8 cellular contexts compared by ENCODE assay signal in the genomic region with DNA sequence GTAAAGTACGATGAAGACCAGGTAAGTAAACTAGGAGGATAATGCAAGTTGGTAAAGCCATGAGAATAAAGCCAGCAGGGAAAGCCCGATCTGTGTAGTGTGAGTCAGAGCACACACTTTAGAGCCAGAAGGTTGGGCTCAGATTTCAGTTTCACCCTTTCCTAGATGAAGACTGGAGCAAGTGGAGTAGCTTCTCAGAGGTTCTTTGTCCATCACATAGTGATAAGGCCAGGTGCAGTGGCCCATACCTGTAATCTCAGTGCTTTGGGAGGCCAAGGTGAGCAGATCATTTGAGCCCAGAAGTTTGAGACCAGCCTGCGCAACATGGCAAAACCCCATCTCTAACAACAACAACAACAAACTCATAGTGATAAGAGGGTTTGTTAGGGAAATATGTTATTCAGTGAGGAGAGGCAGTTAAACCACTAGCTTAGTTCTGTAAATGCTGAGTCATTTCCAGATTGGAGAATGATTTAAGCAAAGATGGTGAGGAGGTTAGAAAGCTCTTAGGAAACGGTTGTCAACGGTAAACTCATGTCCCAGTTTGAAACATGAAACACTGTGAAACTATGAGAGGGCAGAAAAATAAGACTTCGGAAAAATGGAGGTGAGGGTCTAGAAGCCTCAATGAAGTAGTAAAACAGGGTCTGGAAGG. TPM values are rescaled to one million over a fixed set of nuclear protein-coding genes. Genes with fewer than 3 reads are reported as not detected.
DNase-seq lines count a peak whose midpoint lies in the region; ATAC-seq and TF ChIP-seq lines count a peak whose summit lies in the region.

No MANE protein-coding gene starts in this region.

- no peaks in the 10 kb centered on the region for H3K79me2 ChIP-seq in GM23248 (ENCODE audit: insufficient read depth)
- H3K79me2 ChIP-seq in KMS-11 (ENCODE audit: insufficient read depth, low read depth): no peaks in the 10 kb centered on the region

- H3K4me2 ChIP-seq in GM23248 (ENCODE audit: unreplicated experiment) (peak overlapping the region; percentile 44), KMS-11 (peak overlapping the region; percentile 76)

- peak; percentile 82 for DNase-seq in GM23248
- peak; percentile 31 for DNase-seq in amniotic stem cell (lab: John Stamatoyannopoulos, UW)
- no peak for DNase-seq in upper lobe of right lung
- no peak for DNase-seq in islet precursor cell
- no peak for DNase-seq in NCI-H1417 treated with DMSO at 0.1 percent for 48 hours (lab: John Stamatoyannopoulos, UW)
- DNase-seq in DMS114 treated with DMSO at 0.1 percent for 48 hours (lab: John Stamatoyannopoulos, UW; ENCODE audit: unreplicated experiment): no peak

- ATAC-seq in GM18511 (IDR thresholded peaks at IDR 0.05; ENCODE audit: unreplicated experiment) (peak; percentile 89), upper lobe of right lung (peak; percentile 29)

- H3K36me3 ChIP-seq in GM23248 (ENCODE audit: low read depth): no peaks in the 10 kb centered on the region
- no peaks in the 10 kb centered on the region for H3K36me3 ChIP-seq in KMS-11 (ENCODE audit: insufficient read depth)
- H3K36me3 ChIP-seq in upper lobe of right lung: no peaks in the 10 kb centered on the region

- intact Hi-C loops in upper lobe of right lung (cut with DNase I): no loop called here

- H3K4me3 ChIP-seq in GM23248 (no peak overlapping the region), KMS-11 (IDR thresholded peaks at IDR 0.05; ENCODE audit: insufficient read depth, low read depth, low read length) (no peak overlapping the region), upper lobe of right lung (no peak overlapping the region)

- H3K9ac ChIP-seq in GM23248: peak overlapping the region; percentile 48
- peak overlapping the region; percentile 42; the same call in 1 of the 2 replicates for H3K9ac ChIP-seq in KMS-11

- no peak for TF ChIP-seq CTCF in KMS-11 (conservative IDR thresholded peaks at IDR 0.05; ENCODE audit: low read depth, low read length)
- TF ChIP-seq CTCF in upper lobe of right lung (IDR thresholded peaks at IDR 0.05): no peak

- peak overlapping the region; percentile 76 for H3K27ac ChIP-seq in GM23248
- H3K27ac ChIP-seq in KMS-11: peak overlapping the region; percentile 87
- H3K27ac ChIP-seq in upper lobe of right lung: no peak overlapping the region

- H3K4me1 ChIP-seq in GM23248 (ENCODE audit: insufficient read depth) (peaks cover 22% of the 10 kb centered on the region), KMS-11 (ENCODE audit: low read depth, poor library complexity, severe bottlenecking) (peaks cover 37% of the 10 kb centered on the region), upper lobe of right lung (no peaks in the 10 kb centered on the region)

- WGBS in GM23248 (ENCODE audit: low coverage in 1 of 2, low lambda C conversion rate in 2 of 2, missing lambda C conversion rate in 2 of 2), 2 experiments: 64 to 67% methylated on average over 6 of the region's 6 CpGs

- no peaks in the 10 kb centered on the region for H3K9me3 ChIP-seq in GM23248 (ENCODE audit: low read depth)
- no peaks in the 10 kb centered on the region for H3K9me3 ChIP-seq in upper lobe of right lung

- no peaks in the 10 kb centered on the region for H3K9me2 ChIP-seq in GM23248 (ENCODE audit: insufficient read depth)

- peaks cover 18% of the 10 kb centered on the region for H3F3A ChIP-seq in GM23248 (ENCODE audit: insufficient read depth)

- peak overlapping the region; percentile 41 for H2AFZ ChIP-seq in GM23248
- peak overlapping the region; percentile 47 for H2AFZ ChIP-seq in KMS-11 (ENCODE audit: low read depth)

- H3K27me3 ChIP-seq in GM23248 (replicated peaks; ENCODE audit: insufficient read depth): no peaks in the 10 kb centered on the region
- no peaks in the 10 kb centered on the region for H3K27me3 ChIP-seq in KMS-11 (ENCODE audit: insufficient read depth, low read depth)
- H3K27me3 ChIP-seq in upper lobe of right lung: no peaks in the 10 kb centered on the region

- in situ Hi-C loops in GM23248 (cut with MboI): loop anchor here (10.0 kb wide), 1 partner anchor 317 kb away; no protein-coding TSS in a partner anchor

- H4K20me1 ChIP-seq in GM23248 (ENCODE audit: insufficient read depth): no peaks in the 10 kb centered on the region
- no peaks in the 10 kb centered on the region for H4K20me1 ChIP-seq in KMS-11 (ENCODE audit: insufficient read depth)

RNA-seq across cellular contexts. Expression of gene IL12A, which starts 39.0 kb away (rescaled TPM):
- total RNA-seq in GM23248 (2014; rRNA removed; shearing (Covaris generic)): 0.51 and 2.8 TPM in 2 replicates
- polyA plus RNA-seq in GM23248 (2016; fragmentation: Nextera tagmentation; extraction: Ambion mirVana): 1.6 and 2.2 TPM in 2 replicates
- 0.96 TPM for total RNA-seq in upper lobe of right lung

Comparison
In these comparisons a context has a peak if more than half of its experiments do, and no peak if none do; other contexts are left out.
1. DNase-seq: peak in GM23248 (single experiment) and amniotic stem cell (single experiment); none in upper lobe of right lung (single experiment), islet precursor cell (single experiment), NCI-H1417 treated with DMSO at 0.1 percent for 48 hours (single experiment) and DMS114 treated with DMSO at 0.1 percent for 48 hours (single experiment).